In genomic region chr1:180617769-180618168, GRCh38 we compare ENCODE assay signal across 20 cellular contexts. TPM values are rescaled to one million over a fixed set of nuclear protein-coding genes. Genes with fewer than 3 reads are reported as not detected.
"Had no signal": no experiment of that assay in that cellular context is flagged by ENCODE, and none has a peak within 500 bp of the region (broad histone marks: within the 10 kb centered on the region; RNA-seq: fewer than 3 reads in every experiment).

No MANE protein-coding gene starts in this region.

- H3K4me3 ChIP-seq: colonic mucosa, hepatocyte, left ventricle myocardium inferior had no signal

- H3K36me3 ChIP-seq: colonic mucosa, left ventricle myocardium inferior had no signal

- H3K9me3 ChIP-seq: colonic mucosa, left ventricle myocardium inferior had no signal

- H3K9me3 Mint-ChIP-seq: activated CD4-positive, alpha-beta memory T cell treated with anti-CD3 and anti-CD28 coated beads for 36 hours; activated T-cell treated with anti-CD3 and anti-CD28 coated beads, Interleukin-2, amount 50 U/mL, for 4 hours; nephron had no signal

- H3K4me1 Mint-ChIP-seq: nephron had no signal

- DNase-seq: activated CD4-positive, alpha-beta memory T cell treated with anti-CD3 and anti-CD28 coated beads for 36 hours; activated gamma-delta T cell treated with Interleukin-2 at 50 U/mL for 16 hours; activated T-cell treated with anti-CD3 and anti-CD28 coated beads, Interleukin-2, amount 50 U/mL, for 4 hours; colonic mucosa; effector CD8-positive, alpha-beta T cell; kidney; left ventricle myocardium inferior; mesendoderm; stimulated activated CD4-positive, alpha-beta T cell treated with anti-CD3 and anti-CD28 coated beads, Interleukin-4, amount 100 ng/mL, for 1 hour; stimulated activated CD8-positive, alpha-beta memory T cell treated with anti-CD3 and anti-CD28 coated beads, Interleukin-4, amount 100 ng/mL, for 48 hours; stimulated activated naive CD8-positive, alpha-beta T cell treated with anti-CD3 and anti-CD28 coated beads, Interleukin-15, Interleukin-2, amounts not matched to agents 100 U/mL and 50 U/mL, for 24 hours; T-helper 9 cell had no signal

- H3K4me3 Mint-ChIP-seq: activated CD4-positive, alpha-beta memory T cell treated with anti-CD3 and anti-CD28 coated beads for 36 hours; activated T-cell treated with anti-CD3 and anti-CD28 coated beads, Interleukin-2, amount 50 U/mL, for 4 hours; nephron had no signal

- H3K4me1 ChIP-seq: colonic mucosa had no signal

- H3K36me3 Mint-ChIP-seq: activated CD4-positive, alpha-beta memory T cell treated with anti-CD3 and anti-CD28 coated beads for 36 hours had no signal

- H3K27me3 ChIP-seq: colonic mucosa, hepatocyte had no signal

- H3K27me3 Mint-ChIP-seq: activated CD4-positive, alpha-beta memory T cell treated with anti-CD3 and anti-CD28 coated beads for 36 hours had no signal

- H3K27ac Mint-ChIP-seq: activated CD4-positive, alpha-beta memory T cell treated with anti-CD3 and anti-CD28 coated beads for 36 hours; nephron had no signal

- FAIRE-seq: astrocyte, kidney had no signal

- H3K27ac ChIP-seq: colonic mucosa, epithelial cell of prostate, hepatocyte, left ventricle myocardium inferior, VCaP had no signal

RNA-seq across cellular contexts. Expression of gene OVAAL, which starts 59.0 kb away (rescaled TPM):
- total RNA-seq: activated CD4-positive, alpha-beta memory T cell treated with anti-CD3 and anti-CD28 coated beads for 36 hours; activated T-cell treated with anti-CD3 and anti-CD28 coated beads, Interleukin-2, amount 50 U/mL, for 4 hours; astrocyte; colonic mucosa; hepatocyte; kidney; omental fat pad; temporal lobe; ureter had no signal
- polyA plus RNA-seq: hepatocyte had no signal
